In the genomic region with DNA sequence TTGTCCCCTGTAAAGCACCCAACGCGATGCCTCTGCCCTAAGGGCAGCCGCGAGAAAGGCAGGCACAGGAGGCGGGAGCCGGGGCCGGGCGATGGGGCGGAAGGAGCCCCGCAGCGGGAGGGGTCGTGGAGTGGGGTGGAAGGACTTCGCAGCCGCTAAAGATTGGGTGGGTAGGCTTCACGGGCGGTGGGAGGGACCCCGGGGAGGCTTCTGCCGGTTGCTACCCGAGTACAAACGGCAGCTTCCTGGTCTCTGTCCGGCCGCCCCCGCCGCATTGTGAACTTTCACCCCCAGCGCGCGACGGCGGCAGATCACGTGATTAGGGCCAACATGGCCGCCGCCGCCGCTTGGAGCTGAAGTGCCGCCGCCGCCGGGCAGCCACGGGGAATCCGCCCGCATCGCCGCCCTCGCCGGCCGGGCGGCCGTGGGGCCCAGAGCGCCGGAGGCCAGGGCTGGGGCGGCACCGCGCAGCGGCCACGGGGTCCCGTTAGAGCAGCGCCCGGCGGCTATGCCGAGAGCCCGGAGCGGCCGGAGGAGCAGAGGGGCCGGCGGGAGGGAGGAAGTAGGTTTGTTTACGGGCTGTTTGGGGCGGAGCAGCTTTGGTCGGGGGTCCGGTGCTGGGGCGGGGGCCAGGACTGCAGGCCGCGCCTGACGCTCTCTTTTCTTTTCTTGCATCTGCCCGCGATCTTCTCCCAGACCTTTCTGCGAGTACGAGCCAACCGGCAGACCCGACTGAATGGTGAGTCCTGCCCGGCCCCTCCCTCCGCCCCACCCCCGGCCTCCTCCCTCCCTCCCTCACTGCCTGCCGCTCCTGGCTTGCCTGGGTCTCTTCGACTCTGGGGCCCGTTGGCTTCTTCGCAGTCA, we compare ENCODE assay signal across 7 cellular contexts. TPM values are rescaled to one million over a fixed set of nuclear protein-coding genes. Genes with fewer than 3 reads are reported as not detected.
DNase-seq lines count a peak whose midpoint lies in the region; ATAC-seq, FAIRE-seq and TF ChIP-seq lines count a peak whose summit lies in the region.

No MANE protein-coding gene starts in this region.

- peaks cover 4 to 9% of the 10 kb centered on the region in 2 donors for H3K4me1 ChIP-seq in small intestine (ENCODE audit: control insufficient read depth in 2 of 2, insufficient read depth in 1 of 2, low read depth in 1 of 2, low read length in 1 of 2)

- no TSS peak for BruUV-seq in MCF 10A (replicated peaks; lab: Mats Ljungman, UMichigan)

- no peaks in the 10 kb centered on the region for H3K27me3 Mint-ChIP-seq in MCF 10A (ENCODE audit: insufficient read depth, unreplicated experiment)

- H3K27ac ChIP-seq in VCaP (peak overlapping the region; percentile 92), small intestine (ENCODE audit: low read depth in 1 of 2, low read length in 1 of 2) (peak overlapping the region; percentile 89 to 97)

- H3K27ac Mint-ChIP-seq in MCF 10A (ENCODE audit: low read depth, unreplicated experiment), result peak overlapping the region; percentile 98

- no peak for FAIRE-seq in small intestine (lab: Jason Lieb, UNC)

- peaks cover 20% of the 10 kb centered on the region for H3K4me1 Mint-ChIP-seq in MCF 10A (ENCODE audit: insufficient read depth, unreplicated experiment)

- peak overlapping the region; percentile 66 to 76 for H3K4me3 ChIP-seq in small intestine (ENCODE audit: low read depth in 1 of 2, low read length in 2 of 2)

- peaks cover 12 to 14% of the 10 kb centered on the region in 2 donors for H3K36me3 ChIP-seq in small intestine (ENCODE audit: control insufficient read depth in 2 of 2, insufficient read depth in 2 of 2, low read length in 2 of 2)

- peaks cover 25% of the 10 kb centered on the region for H3K36me3 Mint-ChIP-seq in MCF 10A (ENCODE audit: insufficient read depth, unreplicated experiment)

- no peaks in the 10 kb centered on the region for H3K9me3 Mint-ChIP-seq in MCF 10A (ENCODE audit: unreplicated experiment)

- no peaks in the 10 kb centered on the region for H3K9me3 ChIP-seq in small intestine (ENCODE audit: control insufficient read depth, low read depth)

- peak overlapping the region; percentile 79 for H3K4me3 Mint-ChIP-seq in MCF 10A (ENCODE audit: unreplicated experiment)

- 0 to 1% (median 0%) methylated on average over 70 to 86 of the region's 86 CpGs for WGBS in small intestine, 3 donors

- CTCF ChIA-PET in MCF 10A (lab: Yijun Ruan, JAX), result interaction anchor here (0.5 to 4.0 kb wide), 6 partner anchors 20 to 415 kb away, joined by 3 to 33 read pairs (median 4); no protein-coding TSS in a partner anchor

- peak; percentile 59 for ATAC-seq in GM18517 (IDR thresholded peaks at IDR 0.05; ENCODE audit: unreplicated experiment)
- peak; percentile 55 for ATAC-seq in HG02973 (IDR thresholded peaks at IDR 0.05; ENCODE audit: unreplicated experiment)

- intact Hi-C loops in MCF 10A (cut with micrococcal nuclease), result no loop called here

- POLR2A ChIA-PET in MCF 10A (lab: Yijun Ruan, JAX), result interaction anchor here (0.6 to 2.6 kb wide), 29 partner anchors 9 to 881 kb away, joined by 3 to 22 read pairs (median 3); partner anchors contain the start of genes ARMH1, BTBD19 and TMEM53

- TF ChIP-seq CTCF in VCaP (conservative IDR thresholded peaks at IDR 0.05) (no peak), MCF 10A (IDR thresholded peaks at IDR 0.05; ENCODE audit: unreplicated experiment) (no peak)

- H3K27me3 ChIP-seq in small intestine (ENCODE audit: control insufficient read depth in 2 of 2, insufficient read depth in 2 of 2, low read length in 2 of 2), result no peaks in the 10 kb centered on the region

- DNase-seq in NCI-H2107 (lab: John Stamatoyannopoulos, UW) (peak; percentile 82), MCF 10A (ENCODE audit: unreplicated experiment) (peak; percentile 87), iPS-NIHi11 (ENCODE audit: low spot score) (peak; percentile 97), small intestine (peak; percentile 88)

RNA-seq across cellular contexts. Expression of gene TMEM53, which starts 42.4 kb away (rescaled TPM):
- 2.2 TPM in 2 replicates for total RNA-seq in MCF 10A (2022)
- 10 to 100 TPM; 20.1 to 27.2 (median 25.4) TPM for polyA plus RNA-seq in small intestine

RNA-seq across cellular contexts. Expression of gene ARMH1, which starts 42.6 kb away (rescaled TPM):
- 0.65 and 0.96 TPM in 2 replicates for total RNA-seq in MCF 10A (2022)
- polyA plus RNA-seq in small intestine, result 1 to 10 TPM; 2.7 to 6.5 (median 4.2) TPM

Comparison
In these comparisons a context has a peak if more than half of its experiments do, and no peak if none do; other contexts are left out.
1. Peak in every context shown above with its lines: DNase-seq, ATAC-seq, H3K4me3 ChIP-seq and H3K27ac ChIP-seq.